ENCODE assay signal across 35 cellular contexts in the genomic region with DNA sequence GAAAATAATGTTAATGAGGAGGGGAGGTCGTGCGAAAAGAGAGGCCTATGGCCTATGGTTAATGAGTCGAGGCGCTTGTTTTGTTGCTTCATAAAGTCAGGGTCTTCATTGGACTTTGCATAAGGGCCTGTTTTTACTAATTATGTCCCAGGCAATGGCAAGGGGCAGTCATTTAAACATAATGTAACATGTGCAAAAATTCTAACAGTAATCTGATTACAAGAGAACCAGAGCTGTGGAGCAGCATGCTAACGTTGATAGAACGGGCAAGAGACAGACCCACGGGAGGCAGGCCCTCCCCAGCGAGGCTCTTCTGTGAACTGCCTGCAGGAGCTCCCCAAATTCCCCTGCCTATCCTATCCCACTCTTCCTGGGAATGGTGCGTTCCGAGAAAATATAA. TPM values are rescaled to one million over a fixed set of nuclear protein-coding genes. Genes with fewer than 3 reads are reported as not detected.
"Had no signal": no experiment of that assay in that cellular context is flagged by ENCODE, and none has a peak within 500 bp of the region (broad histone marks: within the 10 kb centered on the region; RNA-seq: fewer than 3 reads in every experiment).

No MANE protein-coding gene starts in this region.

- H3K4me3 ChIP-seq: Peyer's patch had no signal

- H3K4me1 Mint-ChIP-seq: activated CD4-positive, alpha-beta T cell treated with anti-CD3 and anti-CD28 coated beads for 36 hours; activated naive CD4-positive, alpha-beta T cell treated with anti-CD3 and anti-CD28 coated beads, Interleukin-2, amount 50 U/mL, for 24 hours had no signal

- H3K27me3 ChIP-seq: Peyer's patch had no signal

- H3K36me3 Mint-ChIP-seq: activated naive CD4-positive, alpha-beta T cell treated with anti-CD3 and anti-CD28 coated beads, Interleukin-2, amount 50 U/mL, for 24 hours; brain; WTC11 had no signal

- H3K36me3 ChIP-seq: Peyer's patch had no signal

- H3K27ac Mint-ChIP-seq: activated CD4-positive, alpha-beta T cell treated with anti-CD3 and anti-CD28 coated beads for 36 hours; activated CD4-positive, alpha-beta T cell treated with anti-CD3 and anti-CD28 coated beads, Interleukin-2, amount 10 ng/mL, durations not matched to agents 7 days and 5 days; activated CD8-positive, alpha-beta T cell treated with anti-CD3 and anti-CD28 coated beads, Interleukin-2, amount 10 ng/mL, durations not matched to agents 7 days and 5 days; activated naive CD4-positive, alpha-beta T cell treated with anti-CD3 and anti-CD28 coated beads, Interleukin-2, amount 50 U/mL, for 24 hours; activated T-cell treated with anti-CD3 and anti-CD28 coated beads, Interleukin-2, amount 50 U/mL, for 24 hours; activated T-helper 2 cell treated with anti-CD3 and anti-CD28 coated beads, Interferon-gamma antibody, Interleukin-2, Interleukin-4, amounts not matched to agents 10 μg/mL and 5 μg/mL and 100 μg/mL, durations not matched to agents 14 hours and 24 hours and 36 hours; T-helper 1 cell treated with Interleukin-12 subunit alpha and Interleukin-12 subunit beta and Interleukin-4 antibody, amounts not matched to agents 30 μg/mL and 1 μg/mL, for 36 hours; T-helper 2 cell treated with Interferon-gamma antibody and Interleukin-4, amounts not matched to agents 5 μg/mL and 100 μg/mL, for 36 hours; WTC11 had no signal

- H3K4me1 ChIP-seq: Peyer's patch had no signal

- H3K4me3 Mint-ChIP-seq: activated CD4-positive, alpha-beta T cell treated with anti-CD3 and anti-CD28 coated beads for 36 hours; activated CD4-positive, alpha-beta T cell treated with anti-CD3 and anti-CD28 coated beads, Interleukin-2, amount 10 ng/mL, durations not matched to agents 7 days and 5 days; activated CD8-positive, alpha-beta T cell treated with anti-CD3 and anti-CD28 coated beads, Interleukin-2, amount 10 ng/mL, durations not matched to agents 7 days and 5 days; activated naive CD4-positive, alpha-beta T cell treated with anti-CD3 and anti-CD28 coated beads, Interleukin-2, amount 50 U/mL, for 24 hours; activated T-cell treated with anti-CD3 and anti-CD28 coated beads, Interleukin-2, amount 50 U/mL, for 24 hours; brain; T-helper 1 cell treated with Interleukin-12 subunit alpha and Interleukin-12 subunit beta and Interleukin-4 antibody, amounts not matched to agents 30 μg/mL and 1 μg/mL, for 36 hours; T-helper 2 cell treated with Interferon-gamma antibody and Interleukin-4, amounts not matched to agents 5 μg/mL and 100 μg/mL, for 36 hours; WTC11 had no signal

- H3K9me3 Mint-ChIP-seq: activated CD4-positive, alpha-beta T cell treated with anti-CD3 and anti-CD28 coated beads, Interleukin-2, amount 10 ng/mL, durations not matched to agents 7 days and 5 days; activated naive CD4-positive, alpha-beta T cell treated with anti-CD3 and anti-CD28 coated beads, Interleukin-2, amount 50 U/mL, for 24 hours; activated T-cell treated with anti-CD3 and anti-CD28 coated beads, Interleukin-2, amount 50 U/mL, for 24 hours; activated T-helper 2 cell treated with anti-CD3 and anti-CD28 coated beads, Interferon-gamma antibody, Interleukin-2, Interleukin-4, amounts not matched to agents 10 μg/mL and 5 μg/mL and 100 μg/mL, durations not matched to agents 14 hours and 24 hours and 36 hours; brain; T-helper 1 cell treated with Interleukin-12 subunit alpha and Interleukin-12 subunit beta and Interleukin-4 antibody, amounts not matched to agents 30 μg/mL and 1 μg/mL, for 36 hours; T-helper 2 cell treated with Interferon-gamma antibody and Interleukin-4, amounts not matched to agents 5 μg/mL and 100 μg/mL, for 36 hours; WTC11 had no signal

- H3K9me3 ChIP-seq: Peyer's patch had no signal

- H3K27ac ChIP-seq: Peyer's patch had no signal

- DNase-seq: activated CD4-positive, alpha-beta T cell treated with anti-CD3 and anti-CD28 coated beads for 36 hours; activated CD4-positive, alpha-beta T cell treated with anti-CD3 and anti-CD28 coated beads, Interleukin-2, amount 10 ng/mL, durations not matched to agents 7 days and 5 days; activated CD4-positive, alpha-beta T cell treated with anti-CD3 and anti-CD28 coated beads, Interleukin-2, amount 50 U/mL, for 48 hours; activated CD8-positive, alpha-beta T cell treated with anti-CD3 and anti-CD28 coated beads, Interleukin-2, amount 10 ng/mL, durations not matched to agents 7 days and 5 days; activated gamma-delta T cell; activated naive CD4-positive, alpha-beta T cell treated with Interleukin-2 at 50 U/mL for 16 hours; activated T-cell treated with anti-CD3 and anti-CD28 coated beads, Interleukin-2, amount 50 U/mL, for 24 hours; anterior cingulate cortex; caudate nucleus; cerebellar nuclear complex; Kasumi-1; KG1; MM.1S; MV-4-11; NCI-H1092; NCI-H1417; NCI-H146; NCI-H187 treated with DMSO at 0.1 percent for 48 hours; NCI-H2081; NCI-H2171 treated with DMSO at 0.1 percent for 48 hours; NCI-H226; NCI-H69; NK-92 treated with Interleukin-12 subunit alpha and Interleukin-12 subunit beta, amount 100 ng/mL, for 24 hours; Peyer's patch; RPMI8226; SHP77 treated with DMSO at 0.1 percent for 48 hours had no signal

RNA-seq across cellular contexts. Expression of gene CAMK1G, which starts 22.6 kb away (rescaled TPM):
- total RNA-seq: activated CD4-positive, alpha-beta T cell treated with anti-CD3 and anti-CD28 coated beads, Interleukin-2, amount 10 ng/mL, durations not matched to agents 7 days and 5 days; activated CD8-positive, alpha-beta T cell treated with anti-CD3 and anti-CD28 coated beads, Interleukin-2, amount 10 ng/mL, durations not matched to agents 7 days and 5 days; activated T-helper 2 cell treated with anti-CD3 and anti-CD28 coated beads, Interferon-gamma antibody, Interleukin-2, Interleukin-4, amounts not matched to agents 10 μg/mL and 5 μg/mL and 100 μg/mL, durations not matched to agents 14 hours and 24 hours and 36 hours; bronchial epithelial cell; PC-3; Peyer's patch; SK-MEL-5 had no signal
